8 cellular contexts compared by ENCODE assay signal in genomic region chr4:128809477-128810330, GRCh38. TPM values are rescaled to one million over a fixed set of nuclear protein-coding genes. Genes with fewer than 3 reads are reported as not detected.
DNase-seq lines count a peak whose midpoint lies in the region; ATAC-seq and TF ChIP-seq lines count a peak whose summit lies in the region.

Gene JADE1 (plus strand): TSS chr4:128809700. CDS start chr4:128831759, 22,059 bp downstream.

- peak within 1 kb of the TSS; percentile 99 for H3K4me3 Mint-ChIP-seq in T-helper 17 cell

- peaks cover 2% of the 10 kb centered on the region for H3K36me3 Mint-ChIP-seq in T-helper 17 cell (ENCODE audit: low read depth)

- no peaks in the 10 kb centered on the region for H3K27me3 ChIP-seq in right atrium auricular region
- H3K27me3 ChIP-seq in uterus: no peaks in the 10 kb centered on the region

- peak; percentile 52 to 63 for TF ChIP-seq POLR2A in uterus (IDR thresholded peaks at IDR 0.05)

- DNase-seq in NCI-H1694 treated with DMSO at 0.1 percent for 48 hours (lab: John Stamatoyannopoulos, UW) (peak; percentile 86), T-helper 17 cell (peak; percentile 71 to 81 (median 79)), right atrium auricular region (ENCODE audit: low spot score) (peak; percentile 95), pulmonary artery endothelial cell (ENCODE audit: low read depth, low spot score) (peak; percentile 82), uterus (peak; percentile 88 to 91)

- H3K4me1 ChIP-seq in right atrium auricular region (peaks cover 0 to 14% of the 10 kb centered on the region in 2 donors), uterus (no peaks in the 10 kb centered on the region)

- peak within 1 kb of the TSS; percentile 95 for H3K27ac Mint-ChIP-seq in T-helper 17 cell

- no peaks in the 10 kb centered on the region for H3K27me3 Mint-ChIP-seq in T-helper 17 cell

- peak within 1 kb of the TSS; percentile 82 for H3K27ac ChIP-seq in angular gyrus (ENCODE audit: low read depth, low read length)
- H3K27ac ChIP-seq in right atrium auricular region: peak within 1 kb of the TSS; percentile 97 to 99
- peak within 1 kb of the TSS; percentile 94 to 96 for H3K27ac ChIP-seq in uterus

- H3K36me3 ChIP-seq in right atrium auricular region (no peaks in the 10 kb centered on the region), uterus (no peaks in the 10 kb centered on the region)

- H3K4me1 Mint-ChIP-seq in T-helper 17 cell: peaks cover 18% of the 10 kb centered on the region

- H3K9me3 ChIP-seq in T-helper 17 cell (ENCODE audit: control insufficient read depth, low read length, poor library complexity, severe bottlenecking) (no peaks in the 10 kb centered on the region), right atrium auricular region (no peaks in the 10 kb centered on the region), uterus (no peaks in the 10 kb centered on the region)

- peak within 1 kb of the TSS; percentile 87 to 94 for H3K4me3 ChIP-seq in right atrium auricular region
- H3K4me3 ChIP-seq in uterus: peak within 1 kb of the TSS; percentile 93 to 96

- TF ChIP-seq CTCF in right atrium auricular region (IDR thresholded peaks at IDR 0.05): peak; percentile 46 to 74
- peak; percentile 57 to 66 (median 60) for TF ChIP-seq CTCF in uterus (IDR thresholded peaks at IDR 0.05)

- ATAC-seq in GM18498 (IDR thresholded peaks at IDR 0.05; ENCODE audit: unreplicated experiment) (peak; percentile 52), HG02938 (IDR thresholded peaks at IDR 0.05; ENCODE audit: unreplicated experiment) (peak; percentile 44), T-helper 17 cell (peak; percentile 75)

- intact Hi-C loops in uterus (cut with DNase I; ENCODE audit: low total_unique reads): loop anchor here (5.0 kb wide), 1 partner anchor 357 kb away; no protein-coding TSS in a partner anchor

RNA-seq across cellular contexts. Expression of gene JADE1, which starts in this region (rescaled TPM):
- total RNA-seq in T-helper 17 cell: 10 to 100 TPM; 38.0 to 53.1 TPM
- 10 to 100 TPM; 15.4 to 34.5 TPM for total RNA-seq in right atrium auricular region
- total RNA-seq in pulmonary artery endothelial cell: 24.1 and 40.8 TPM in 2 replicates
- 10 to 100 TPM; 18.7 to 50.2 (median 35.7) TPM for total RNA-seq in uterus

Comparison
In these comparisons a context has a peak if more than half of its experiments do, and no peak if none do; other contexts are left out.
1. Peak in every context shown above with its lines: DNase-seq, ATAC-seq, H3K4me3 ChIP-seq and H3K27ac ChIP-seq.